ENCODE assay signal across 1 cellular context in genomic region chr5:164335837-164336236, GRCh38.
A peak's percentile ranks its signal among the peaks of the same experiment; 100 is the strongest.
TF ChIP-seq lines count a peak whose summit lies in the region.

No MANE protein-coding gene starts in this region.

TF ChIP-seq in SK-N-SH, 30 proteins besides CTCF, POLR2A, EP300 and RAD21 (continued from another document):
- TF ChIP-seq IRF3 (IDR thresholded peaks at IDR 0.05; ENCODE audit: low read depth, low read length) (no peak), SMC3 (IDR thresholded peaks at IDR 0.05; ENCODE audit: low read depth, low read length) (no peak), FOXJ3 (CRISPR knock-in tag; IDR thresholded peaks at IDR 0.05) (no peak), FOXM1 (IDR thresholded peaks at IDR 0.05; ENCODE audit: low read depth) (no peak), NFIC (IDR thresholded peaks at IDR 0.05; ENCODE audit: borderline replicate concordance) (peak; percentile 76; the same call in 1 of the 2 replicates), REST (IDR thresholded peaks at IDR 0.05; ENCODE audit: low read depth, low read length) (no peak), GATA2 (CRISPR knock-in tag; IDR thresholded peaks at IDR 0.05) (no peak), MEF2A (IDR thresholded peaks at IDR 0.05; ENCODE audit: borderline replicate concordance, low read depth) (0 out of 2 replicates have a peak, but pooled peaks have one; percentile 25), PBX3 (IDR thresholded peaks at IDR 0.05) (peak; percentile 87), TEAD4 (IDR thresholded peaks at IDR 0.05; ENCODE audit: borderline replicate concordance, insufficient read depth) (peak; percentile 80; the same call in 1 of the 2 replicates), USF2 (IDR thresholded peaks at IDR 0.05; ENCODE audit: borderline replicate concordance, low read depth, low read length) (no peak), ELF1 (IDR thresholded peaks at IDR 0.05) (no peak), EZH2phosphoT487 (IDR thresholded peaks at IDR 0.05; ENCODE audit: borderline replicate concordance, low read depth) (no peak), GABPA (IDR thresholded peaks at IDR 0.05; ENCODE audit: low read depth) (0 out of 2 replicates have a peak, but pooled peaks have one; percentile 21), MAX (IDR thresholded peaks at IDR 0.05; ENCODE audit: low read depth) (peak; percentile 26; the same call in 1 of the 2 replicates), CHD2 (IDR thresholded peaks at IDR 0.05; ENCODE audit: low read length, partially characterized antibody) (no peak), NRF1 (IDR thresholded peaks at IDR 0.05; ENCODE audit: low read depth, low read length) (no peak), USF1 (IDR thresholded peaks at IDR 0.05; ENCODE audit: borderline replicate concordance, low read depth) (no peak), RCOR1 (IDR thresholded peaks at IDR 0.05; ENCODE audit: low read length) (no peak), TCF12 (IDR thresholded peaks at IDR 0.05) (peak; percentile 86), FOSL2 (IDR thresholded peaks at IDR 0.05; ENCODE audit: borderline replicate concordance, low read depth) (peak; percentile 90), POLR2AphosphoS5 (IDR thresholded peaks at IDR 0.05; ENCODE audit: low read depth, low read length) (0 out of 2 replicates have a peak, but pooled peaks have one; percentile 25), RXRA (IDR thresholded peaks at IDR 0.05; ENCODE audit: borderline replicate concordance, low read depth) (peak; percentile 81; the same call in 1 of the 2 replicates), JUND (IDR thresholded peaks at IDR 0.05) (peak; percentile 96), MXI1 (IDR thresholded peaks at IDR 0.05; ENCODE audit: low read depth, low read length) (no peak)
